25 cellular contexts compared by ENCODE assay signal in genomic region chr4:123535037-123535748, GRCh38.
"Had no signal": no experiment of that assay in that cellular context is flagged by ENCODE, and none has a peak within 500 bp of the region (broad histone marks: within the 10 kb centered on the region; RNA-seq: fewer than 3 reads in every experiment).

No MANE protein-coding gene starts in this region.

- DNase-seq: colonic mucosa; effector CD8-positive, alpha-beta T cell; foreskin melanocyte; glutamatergic neuron; heart right ventricle; hippocampal formation; islet precursor cell; kidney glomerular epithelial cell; nephron progenitor cell; nucleus accumbens; sigmoid colon; stimulated activated CD4-positive, alpha-beta T cell treated with anti-CD3 and anti-CD28 coated beads, Interleukin-2, amount 100 ng/mL, for 24 hours; stimulated activated CD4-positive, alpha-beta T cell treated with anti-CD3 and anti-CD28 coated beads, Interleukin-4, amount 100 ng/mL, for 24 hours; stimulated activated naive CD8-positive, alpha-beta T cell treated with anti-CD3 and anti-CD28 coated beads, Interleukin-15, Interleukin-2, amounts not matched to agents 100 U/mL and 50 U/mL, for 24 hours; substantia nigra; testis; tibial artery; upper lobe of left lung had no signal

- H3K4me1 ChIP-seq: colonic mucosa, esophagus muscularis mucosa, heart right ventricle, prostate gland, right atrium auricular region, sigmoid colon, testis, tibial artery had no signal

- H3K9me3 ChIP-seq: colonic mucosa, esophagus muscularis mucosa, prostate gland, sigmoid colon, testis, tibial artery, upper lobe of left lung had no signal

- ATAC-seq: heart right ventricle; stimulated activated effector memory CD8-positive, alpha-beta T cell treated with anti-CD3 and anti-CD28 coated beads, Interleukin-12 subunit alpha, Interleukin-12 subunit beta, amount 100 ng/mL, for 72 hours; stimulated activated naive CD8-positive, alpha-beta T cell treated with anti-CD3 and anti-CD28 coated beads, Interleukin-15, Interleukin-2, amounts not matched to agents 100 U/mL and 50 U/mL, for 24 hours had no signal

- H3K27ac Mint-ChIP-seq: dendritic cell treated with granulocyte-macrophage colony-stimulating factor and Interleukin-4, amounts not matched to agents 40 ng/mL and 50 ng/mL, for 4 days; memory B cell; nephron progenitor cell; stimulated activated effector memory CD8-positive, alpha-beta T cell treated with anti-CD3 and anti-CD28 coated beads, Interleukin-12 subunit alpha, Interleukin-12 subunit beta, amount 100 ng/mL, for 72 hours had no signal

- H3K4me1 Mint-ChIP-seq: stimulated activated effector memory CD8-positive, alpha-beta T cell treated with anti-CD3 and anti-CD28 coated beads, Interleukin-12 subunit alpha, Interleukin-12 subunit beta, amount 100 ng/mL, for 72 hours had no signal

- H3K27me3 Mint-ChIP-seq: dendritic cell treated with granulocyte-macrophage colony-stimulating factor and Interleukin-4, amounts not matched to agents 40 ng/mL and 50 ng/mL, for 4 days; memory B cell had no signal

- H3K36me3 ChIP-seq: colonic mucosa, esophagus muscularis mucosa, heart right ventricle, prostate gland, right atrium auricular region, sigmoid colon, tibial artery, upper lobe of left lung had no signal

- H3K4me3 ChIP-seq: colonic mucosa, esophagus muscularis mucosa, heart right ventricle, lung, prostate gland, right atrium auricular region, sigmoid colon, testis, tibial artery, upper lobe of left lung had no signal

- H3K4me3 Mint-ChIP-seq: dendritic cell treated with granulocyte-macrophage colony-stimulating factor and Interleukin-4, amounts not matched to agents 40 ng/mL and 50 ng/mL, for 4 days; memory B cell; nephron progenitor cell had no signal

- H3K27me3 ChIP-seq: colonic mucosa, esophagus muscularis mucosa, heart right ventricle, right atrium auricular region, sigmoid colon, testis, tibial artery, upper lobe of left lung had no signal

- H3K27ac ChIP-seq: colonic mucosa, esophagus muscularis mucosa, heart right ventricle, prostate gland, right atrium auricular region, sigmoid colon, testis, tibial artery, upper lobe of left lung had no signal

- H3K36me3 Mint-ChIP-seq: stimulated activated effector memory CD8-positive, alpha-beta T cell treated with anti-CD3 and anti-CD28 coated beads, Interleukin-12 subunit alpha, Interleukin-12 subunit beta, amount 100 ng/mL, for 72 hours had no signal
